ENCODE assay signal across 1 cellular context in genomic region chr9:76266649-76267627, GRCh38.
TF ChIP-seq lines count a peak whose summit lies in the region.

No MANE protein-coding gene starts in this region.

TF ChIP-seq in IMR-90, 13 proteins besides CTCF, POLR2A, EP300 and RAD21 (continued from another document):
- TF ChIP-seq, protein P1, sequence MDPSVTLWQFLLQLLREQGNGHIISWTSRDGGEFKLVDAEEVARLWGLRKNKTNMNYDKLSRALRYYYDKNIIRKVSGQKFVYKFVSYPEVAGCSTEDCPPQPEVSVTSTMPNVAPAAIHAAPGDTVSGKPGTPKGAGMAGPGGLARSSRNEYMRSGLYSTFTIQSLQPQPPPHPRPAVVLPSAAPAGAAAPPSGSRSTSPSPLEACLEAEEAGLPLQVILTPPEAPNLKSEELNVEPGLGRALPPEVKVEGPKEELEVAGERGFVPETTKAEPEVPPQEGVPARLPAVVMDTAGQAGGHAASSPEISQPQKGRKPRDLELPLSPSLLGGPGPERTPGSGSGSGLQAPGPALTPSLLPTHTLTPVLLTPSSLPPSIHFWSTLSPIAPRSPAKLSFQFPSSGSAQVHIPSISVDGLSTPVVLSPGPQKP (IDR thresholded peaks at IDR 0.05; ENCODE audit: borderline replicate concordance, low read depth, low read length), result no peak
- TF ChIP-seq, protein P2, sequence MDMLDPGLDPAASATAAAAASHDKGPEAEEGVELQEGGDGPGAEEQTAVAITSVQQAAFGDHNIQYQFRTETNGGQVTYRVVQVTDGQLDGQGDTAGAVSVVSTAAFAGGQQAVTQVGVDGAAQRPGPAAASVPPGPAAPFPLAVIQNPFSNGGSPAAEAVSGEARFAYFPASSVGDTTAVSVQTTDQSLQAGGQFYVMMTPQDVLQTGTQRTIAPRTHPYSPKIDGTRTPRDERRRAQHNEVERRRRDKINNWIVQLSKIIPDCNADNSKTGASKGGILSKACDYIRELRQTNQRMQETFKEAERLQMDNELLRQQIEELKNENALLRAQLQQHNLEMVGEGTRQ (IDR thresholded peaks at IDR 0.05; ENCODE audit: low read depth, low read length), result no peak
- no peak for TF ChIP-seq MAFK (IDR thresholded peaks at IDR 0.05; ENCODE audit: low read depth, low read length)
- TF ChIP-seq BHLHE40 (IDR thresholded peaks at IDR 0.05; ENCODE audit: low read depth, low read length), result no peak
- TF ChIP-seq RCOR1 (IDR thresholded peaks at IDR 0.05; ENCODE audit: insufficient replicate concordance, low read length), result no peak
- TF ChIP-seq SMC3 (IDR thresholded peaks at IDR 0.05; ENCODE audit: low read depth, low read length), result no peak
